Comparison of ENCODE assay signal across 19 cellular contexts in genomic region chr14:103155826-103156394, GRCh38. TPM values are rescaled to one million over a fixed set of nuclear protein-coding genes. Genes with fewer than 3 reads are reported as not detected.
DNase-seq lines count a peak whose midpoint lies in the region; ATAC-seq and TF ChIP-seq lines count a peak whose summit lies in the region.
"Had no signal": no experiment of that assay in that cellular context is flagged by ENCODE, and none has a peak within 500 bp of the region (broad histone marks: within the 10 kb centered on the region; RNA-seq: fewer than 3 reads in every experiment).

No MANE protein-coding gene starts in this region.

- H4K8ac ChIP-seq in neuronal stem cell (ENCODE audit: low read depth, low read length), result no peak overlapping the region

- no peaks in the 10 kb centered on the region for H3K36me3 ChIP-seq in HEK293 (ENCODE audit: control insufficient read depth in 2 of 2, insufficient read depth in 1 of 2, low read length in 2 of 2)
- no peaks in the 10 kb centered on the region for H3K36me3 ChIP-seq in neuronal stem cell (replicated peaks in 1 of 2; ENCODE audit: control insufficient read depth in 2 of 2, insufficient read depth in 2 of 2, low read length in 2 of 2)
- no peaks in the 10 kb centered on the region for H3K36me3 ChIP-seq in vagina
- no peaks in the 10 kb centered on the region for H3K36me3 ChIP-seq in effector memory CD4-positive, alpha-beta T cell (ENCODE audit: control insufficient read depth, insufficient read depth, low read length)

- POLR2A ChIA-PET in HEK293 (lab: Yijun Ruan, JAX), result no interaction called here

- H4K91ac ChIP-seq in neuronal stem cell (ENCODE audit: low read depth, low read length, poor library complexity), result no peak overlapping the region

- peak overlapping the region; percentile 33 for H3K14ac ChIP-seq in neuronal stem cell (ENCODE audit: low read length)

- H3K9me3 ChIP-seq in HEK293 (ENCODE audit: control insufficient read depth, insufficient read depth, low read depth, low read length) (no peaks in the 10 kb centered on the region), neuronal stem cell (replicated peaks in 1 of 2; ENCODE audit: control insufficient read depth in 2 of 2, insufficient read depth in 1 of 2, low read depth in 1 of 2, low read length in 2 of 2) (no peaks in the 10 kb centered on the region), vagina (no peaks in the 10 kb centered on the region)
- no peaks in the 10 kb centered on the region for H3K9me3 ChIP-seq in effector memory CD4-positive, alpha-beta T cell (ENCODE audit: control insufficient read depth, low read length)

- H3K18ac ChIP-seq in neuronal stem cell (ENCODE audit: low read length), result peak overlapping the region; percentile 46

- H2BK120ac ChIP-seq in neuronal stem cell (ENCODE audit: low read depth, low read length), result peak overlapping the region; percentile 44

- H3K4me2 ChIP-seq in neuronal stem cell (ENCODE audit: insufficient read depth, low read length, poor library complexity, severe bottlenecking), result no peak overlapping the region

- no peak for DNase-seq in neuronal stem cell (ENCODE audit: low spot score)
- no peak for DNase-seq in vagina (ENCODE audit: extremely low spot score in 2 of 2)
- DNase-seq in effector memory CD4-positive, alpha-beta T cell, result no peak
- no peak for DNase-seq in activated CD8-positive, alpha-beta memory T cell treated with anti-CD3 and anti-CD28 coated beads, Interleukin-2, amount 50 U/mL, for 4 hours
- DNase-seq: CD4-positive, alpha-beta T cell; COR-L47; DMS 273 treated with DMSO at 0.1 percent for 48 hours; DND-41; HCEC 1CT; NCI-H1105 treated with DMSO at 0.1 percent for 48 hours; NCI-H2029 treated with DMSO at 0.1 percent for 48 hours; NCI-H226; NCI-H510A treated with DMSO at 0.1 percent for 48 hours; NCI-H748 treated with DMSO at 0.1 percent for 48 hours; Right ventricle myocardium superior had no signal

- peak overlapping the region; percentile 35 for H2BK12ac ChIP-seq in neuronal stem cell (ENCODE audit: low read length)

- H3K4me3 ChIP-seq in HEK293 (ENCODE audit: low read depth, low read length) (no peak overlapping the region), neuronal stem cell (ENCODE audit: low read length in 2 of 2) (no peak overlapping the region), vagina (no peak overlapping the region)
- no peak overlapping the region for H3K4me3 ChIP-seq in effector memory CD4-positive, alpha-beta T cell (ENCODE audit: insufficient read depth, low read depth, low read length, poor library complexity, severe bottlenecking)

- H2AK5ac ChIP-seq in neuronal stem cell (ENCODE audit: low read depth, low read length), result peak overlapping the region; percentile 84

- H3K79me1 ChIP-seq in neuronal stem cell (ENCODE audit: low read depth, low read length), result no peaks in the 10 kb centered on the region

- no peak for TF ChIP-seq POLR2A in vagina (IDR thresholded peaks at IDR 0.05)

- H3K27me3 ChIP-seq in neuronal stem cell (ENCODE audit: control insufficient read depth in 3 of 3, insufficient read depth in 3 of 3, low read depth in 1 of 3, low read length in 3 of 3), result peaks cover 0 to 27% (median 0%) of the 10 kb centered on the region in 3 experiments
- H3K27me3 ChIP-seq in vagina, result no peaks in the 10 kb centered on the region
- H3K27me3 ChIP-seq in effector memory CD4-positive, alpha-beta T cell (replicated peaks; ENCODE audit: control insufficient read depth, insufficient read depth, low read length, poor library complexity, severe bottlenecking), result no peaks in the 10 kb centered on the region

- no peaks in the 10 kb centered on the region for H3K4me1 ChIP-seq in HEK293 (ENCODE audit: control insufficient read depth, insufficient read depth, low read length)
- peaks cover 0 to 2% of the 10 kb centered on the region in 2 donors for H3K4me1 ChIP-seq in neuronal stem cell (ENCODE audit: control insufficient read depth in 2 of 2, insufficient read depth in 1 of 2, low read depth in 1 of 2, low read length in 2 of 2)
- H3K4me1 ChIP-seq in vagina, result peaks cover 23% of the 10 kb centered on the region
- no peaks in the 10 kb centered on the region for H3K4me1 ChIP-seq in effector memory CD4-positive, alpha-beta T cell (ENCODE audit: control insufficient read depth, insufficient read depth, low read length, poor library complexity, severe bottlenecking)

- H3K23ac ChIP-seq in neuronal stem cell (ENCODE audit: low read depth, low read length, poor library complexity), result no peak overlapping the region

- no peak for ATAC-seq in HG03196 (IDR thresholded peaks at IDR 0.05; ENCODE audit: unreplicated experiment)

- TF ChIP-seq CTCF in HEK293 (tag by site-specific recombination; IDR thresholded peaks at IDR 0.05) (no peak), VCaP (conservative IDR thresholded peaks at IDR 0.05) (no peak), vagina (IDR thresholded peaks at IDR 0.05) (no peak)

- no peak overlapping the region for H3K27ac ChIP-seq in HEK293 (ENCODE audit: extremely low read depth, low read depth, low read length)
- peak overlapping the region; percentile 80; the same call in 1 of the 2 replicates for H3K27ac ChIP-seq in VCaP
- H3K27ac ChIP-seq in neuronal stem cell (replicated peaks; ENCODE audit: low read length), result no peak overlapping the region
- peak overlapping the region; percentile 20 for H3K27ac ChIP-seq in vagina
- no peak overlapping the region for H3K27ac ChIP-seq in effector memory CD4-positive, alpha-beta T cell (ENCODE audit: insufficient read depth, low read length, poor library complexity, severe bottlenecking)

- no CpG with 5 or more reads among the region's 9 CpGs for WGBS in neuronal stem cell (ENCODE audit: extremely low coverage in 2 of 2, insufficient read length in 2 of 2, insufficient replicate concordance in 1 of 2), 2 donors

- no peak overlapping the region for H3K9ac ChIP-seq in neuronal stem cell (ENCODE audit: low read depth, low read length, poor library complexity)

- H2BK15ac ChIP-seq in neuronal stem cell (ENCODE audit: low read length), result peak overlapping the region; percentile 83

- CTCF ChIA-PET in HEK293 (lab: Yijun Ruan, JAX), result no interaction called here

- H2BK5ac ChIP-seq in neuronal stem cell (ENCODE audit: low read length), result no peak overlapping the region

- H2AFZ ChIP-seq in neuronal stem cell (ENCODE audit: low read length), result no peak overlapping the region

- intact Hi-C loops in vagina (cut with DNase I), result no loop called here

- H3K4ac ChIP-seq in neuronal stem cell (ENCODE audit: low read length), result no peak overlapping the region

TF ChIP-seq in HEK293, 187 proteins besides CTCF, POLR2A, EP300 and RAD21:
- TF ChIP-seq ZNF157 (tag by site-specific recombination; IDR thresholded peaks at IDR 0.05) (peak; percentile 75), GLIS1 (tag by site-specific recombination; IDR thresholded peaks at IDR 0.05) (no peak), ZFHX2 (tag by site-specific recombination; conservative IDR thresholded peaks at IDR 0.05) (0 out of 2 replicates have a peak, but pooled peaks have one; percentile 13)

RNA-seq across cellular contexts. Expression of gene TNFAIP2, which starts 32.6 kb away (rescaled TPM):
- polyA plus RNA-seq in neuronal stem cell (2013, experiment 1 of 2), result 26.4 TPM
- polyA plus RNA-seq in neuronal stem cell (2013, experiment 2 of 2), result 24.5 TPM
- total RNA-seq in vagina, result 82.7 TPM
- polyA plus RNA-seq: IgD-negative memory B cell had no signal

Comparison
In these comparisons a context has a peak if more than half of its experiments do, and no peak if none do; other contexts are left out.
1. H3K27ac ChIP-seq: peak in VCaP (single experiment) and vagina (single experiment); none in HEK293 (single experiment), neuronal stem cell (single experiment) and effector memory CD4-positive, alpha-beta T cell (single experiment).